In the genomic region with DNA sequence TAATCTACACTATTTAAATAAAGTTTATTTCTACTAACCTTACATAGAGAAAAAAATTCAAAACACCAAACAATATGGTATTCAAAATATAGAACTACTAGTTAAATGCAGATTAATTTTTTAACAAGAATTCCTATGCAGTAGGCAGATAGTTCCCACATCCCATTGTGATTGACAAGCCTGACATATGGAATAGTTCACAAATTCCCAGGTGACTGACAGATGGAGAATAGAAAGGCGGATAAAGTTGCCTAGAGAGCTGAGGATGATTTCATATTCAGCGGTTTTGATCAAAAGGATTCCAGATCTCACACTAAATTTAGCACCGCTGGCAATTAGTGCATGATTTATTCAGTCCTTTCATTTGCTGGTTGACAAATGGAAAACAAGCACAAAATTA, we compare ENCODE assay signal across 17 cellular contexts.
"Had no signal": no experiment of that assay in that cellular context is flagged by ENCODE, and none has a peak within 500 bp of the region (broad histone marks: within the 10 kb centered on the region; RNA-seq: fewer than 3 reads in every experiment).

No MANE protein-coding gene starts in this region.

- H3K4me3 Mint-ChIP-seq: mesothelial cell of epicardium, naive B cell had no signal

- DNase-seq: dermis blood vessel endothelial cell; dorsolateral prefrontal cortex; effector CD4-positive, alpha-beta T cell; effector memory CD4-positive, alpha-beta T cell; foreskin keratinocyte; heart right ventricle; hippocampal formation; islet precursor cell; left cardiac atrium; left lung; left ventricle myocardium superior; lower lobe of right lung; mesenchymal stem cell; mucosa of descending colon; naive B cell had no signal

- H3K27ac Mint-ChIP-seq: mesothelial cell of epicardium, naive B cell had no signal

- ATAC-seq: foreskin keratinocyte, gastroesophageal sphincter, heart right ventricle, left cardiac atrium, left lung, left ventricle myocardium superior, lower lobe of right lung, mucosa of descending colon had no signal

- H3K36me3 Mint-ChIP-seq: mesothelial cell of epicardium, naive B cell had no signal

- H3K9me3 Mint-ChIP-seq: mesothelial cell of epicardium had no signal

- H3K4me1 Mint-ChIP-seq: mesothelial cell of epicardium, naive B cell had no signal
